In genomic region chr3:5205165-5205941, GRCh38 we compare ENCODE assay signal across 9 cellular contexts. TPM values are rescaled to one million over a fixed set of nuclear protein-coding genes. Genes with fewer than 3 reads are reported as not detected.
DNase-seq lines count a peak whose midpoint lies in the region; ATAC-seq and TF ChIP-seq lines count a peak whose summit lies in the region.
"Had no signal": no experiment of that assay in that cellular context is flagged by ENCODE, and none has a peak within 500 bp of the region (broad histone marks: within the 10 kb centered on the region; RNA-seq: fewer than 3 reads in every experiment).

No MANE protein-coding gene starts in this region.

- H3K27ac Mint-ChIP-seq in activated CD4-positive, alpha-beta memory T cell treated with anti-CD3 and anti-CD28 coated beads for 36 hours, result peak overlapping the region; percentile 89

- no peak overlapping the region for H3K4me3 ChIP-seq in thymus (ENCODE audit: low read length)
- H3K4me3 ChIP-seq: lung had no signal

- H3K4me3 Mint-ChIP-seq in activated CD4-positive, alpha-beta memory T cell treated with anti-CD3 and anti-CD28 coated beads for 36 hours, result no peak overlapping the region

- H3K9me3 ChIP-seq in thymus (ENCODE audit: control insufficient read depth), result no peaks in the 10 kb centered on the region

- POLR2A ChIA-PET in activated CD4-positive, alpha-beta memory T cell treated with anti-CD3 and anti-CD28 coated beads for 36 hours (lab: Charles Lee), result interaction anchor here (0.9 to 2.7 kb wide), 6 partner anchors 8 to 370 kb away, joined by 3 to 20 read pairs (median 6); partner anchors contain the start of genes ARL8B and EDEM1

- H3K4me1 ChIP-seq in thymus (ENCODE audit: control insufficient read depth, insufficient read depth, low read length), result peaks cover 3% of the 10 kb centered on the region

- DNase-seq in stimulated activated CD4-positive, alpha-beta T cell treated with anti-CD3 and anti-CD28 coated beads, Interleukin-1b, Interleukin-23, amount 100 ng/mL, for 48 hours, result peak; percentile 74
- DNase-seq in stimulated activated CD4-positive, alpha-beta T cell treated with anti-CD3 and anti-CD28 coated beads, Interleukin-2, amount 100 ng/mL, for 48 hours, result no peak
- DNase-seq in activated CD4-positive, alpha-beta memory T cell treated with anti-CD3 and anti-CD28 coated beads for 36 hours, result peak; percentile 74
- DNase-seq in OCI-M1 (lab: John Stamatoyannopoulos, UW), result no peak
- DNase-seq in dermis blood vessel endothelial cell, result no peak

- CTCF ChIA-PET in activated CD4-positive, alpha-beta memory T cell treated with anti-CD3 and anti-CD28 coated beads for 36 hours (lab: Charles Lee), result interaction anchor here (1.0 to 1.6 kb wide), 2 partner anchors 9 to 19 kb away, joined by 3 read pairs; no protein-coding TSS in a partner anchor

- no peaks in the 10 kb centered on the region for H3K27me3 Mint-ChIP-seq in activated CD4-positive, alpha-beta memory T cell treated with anti-CD3 and anti-CD28 coated beads for 36 hours

- peak; percentile 99 for ATAC-seq in HG02798 (IDR thresholded peaks at IDR 0.05; ENCODE audit: poor library complexity, unreplicated experiment)
- ATAC-seq in SK-N-SH treated with all-trans-retinoic acid at 6 μM for 48 hours, result no peak

- WGBS in thymus, result 95% methylated on average over 7 of the region's 7 CpGs

- H3K9me3 Mint-ChIP-seq in activated CD4-positive, alpha-beta memory T cell treated with anti-CD3 and anti-CD28 coated beads for 36 hours, result no peaks in the 10 kb centered on the region

- intact Hi-C loops in activated CD4-positive, alpha-beta memory T cell treated with anti-CD3 and anti-CD28 coated beads for 36 hours (cut with micrococcal nuclease), result loop anchor here (1.0 to 2.0 kb wide), 2 partner anchors 8 to 15 kb away; no protein-coding TSS in a partner anchor

- no peaks in the 10 kb centered on the region for H3K27me3 ChIP-seq in thymus (ENCODE audit: control insufficient read depth, insufficient read depth)

- peak overlapping the region; percentile 8 for H3K27ac ChIP-seq in thymus (ENCODE audit: low read depth)

- peaks cover 43% of the 10 kb centered on the region for H3K4me1 Mint-ChIP-seq in activated CD4-positive, alpha-beta memory T cell treated with anti-CD3 and anti-CD28 coated beads for 36 hours (ENCODE audit: low read depth)

- peaks cover 84% of the 10 kb centered on the region for H3K36me3 ChIP-seq in thymus (ENCODE audit: control insufficient read depth, insufficient read depth)

- peaks cover 77% of the 10 kb centered on the region for H3K36me3 Mint-ChIP-seq in activated CD4-positive, alpha-beta memory T cell treated with anti-CD3 and anti-CD28 coated beads for 36 hours

TF ChIP-seq in SK-N-SH treated with all-trans-retinoic acid at 6 μM for 48 hours, 23 proteins besides CTCF, POLR2A, EP300 and RAD21:
- no peak for TF ChIP-seq GLIS3 (CRISPR knock-in tag; IDR thresholded peaks at IDR 0.05)
- no peak for TF ChIP-seq CSRNP3 (CRISPR knock-in tag; IDR thresholded peaks at IDR 0.05)
- TF ChIP-seq PPARA (CRISPR knock-in tag; IDR thresholded peaks at IDR 0.05; ENCODE audit: borderline replicate concordance), result no peak
- no peak for TF ChIP-seq ZFP3 (CRISPR knock-in tag; IDR thresholded peaks at IDR 0.05)
- no peak for TF ChIP-seq TOX (CRISPR knock-in tag; IDR thresholded peaks at IDR 0.05; ENCODE audit: borderline replicate concordance)
- TF ChIP-seq CREB5 (CRISPR knock-in tag; IDR thresholded peaks at IDR 0.05; ENCODE audit: low read depth), result no peak
- TF ChIP-seq ARNTL (CRISPR knock-in tag; IDR thresholded peaks at IDR 0.05; ENCODE audit: borderline replicate concordance, low read depth), result no peak
- no peak for TF ChIP-seq ZFP30 (CRISPR knock-in tag; IDR thresholded peaks at IDR 0.05)
- no peak for TF ChIP-seq TCF4 (CRISPR knock-in tag; IDR thresholded peaks at IDR 0.05; ENCODE audit: borderline replicate concordance)

RNA-seq across cellular contexts. Expression of gene EDEM1, which starts 17.8 kb away (rescaled TPM):
- 100 to 1,000 TPM; 192 to 203 TPM for total RNA-seq in activated CD4-positive, alpha-beta memory T cell treated with anti-CD3 and anti-CD28 coated beads for 36 hours
- 31.7 TPM for polyA plus RNA-seq in thymus
- total RNA-seq in dermis blood vessel endothelial cell, result 18.0 and 22.9 TPM in 2 replicates

Comparison
In these comparisons a context has a peak if more than half of its experiments do, and no peak if none do; other contexts are left out.
1. DNase-seq: peak in stimulated activated CD4-positive, alpha-beta T cell treated with anti-CD3 and anti-CD28 coated beads, Interleukin-1b, Interleukin-23, amount 100 ng/mL, for 48 hours (single experiment) and activated CD4-positive, alpha-beta memory T cell treated with anti-CD3 and anti-CD28 coated beads for 36 hours (single experiment); none in stimulated activated CD4-positive, alpha-beta T cell treated with anti-CD3 and anti-CD28 coated beads, Interleukin-2, amount 100 ng/mL, for 48 hours (0 of 2), OCI-M1 (single experiment) and dermis blood vessel endothelial cell (single experiment).